Comparison of ENCODE assay signal across 1 cellular context in the genomic region with DNA sequence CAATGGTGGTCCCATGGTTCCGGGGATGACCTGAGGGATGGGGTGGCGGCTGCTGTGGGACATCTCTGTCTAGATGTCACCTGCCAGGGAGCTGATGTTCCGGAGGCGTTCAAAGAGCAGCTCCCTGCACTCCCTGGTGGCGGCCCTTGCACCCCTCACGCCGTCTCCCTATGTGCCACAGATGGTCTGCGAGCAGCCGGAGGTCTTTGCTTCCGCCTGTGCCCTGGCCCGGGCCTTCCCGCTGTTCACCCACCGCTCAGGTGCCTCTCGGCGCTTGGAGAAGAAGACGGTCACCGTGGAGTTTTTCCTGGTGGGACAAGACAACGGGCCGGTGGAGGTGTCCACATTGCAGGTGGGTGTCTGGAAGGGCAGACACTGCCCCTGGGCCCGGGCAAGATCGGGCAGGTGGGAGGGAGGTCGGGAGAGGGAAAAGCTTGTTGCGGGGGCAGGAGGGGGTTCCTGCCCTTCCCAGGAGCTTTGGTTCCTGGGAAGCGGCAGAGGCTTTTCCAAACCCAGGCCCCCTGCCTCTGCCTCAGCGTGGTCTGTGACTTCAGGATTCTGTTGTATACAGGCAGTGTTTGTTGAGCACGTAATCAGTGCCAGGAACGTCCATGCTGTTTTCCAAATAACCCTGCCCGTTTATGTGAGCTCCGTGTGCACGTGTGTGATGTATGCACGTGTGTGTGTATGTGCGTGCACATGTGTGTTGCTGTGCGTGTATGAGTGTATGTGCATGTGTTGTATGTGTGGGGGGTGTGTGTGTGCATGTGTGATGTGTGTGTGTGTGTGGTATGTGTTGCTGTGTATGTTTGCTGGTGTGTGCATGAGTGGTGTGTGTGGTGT.
TF ChIP-seq lines count a peak whose summit lies in the region.

No MANE protein-coding gene starts in this region.

TF ChIP-seq in GM12878, 131 proteins besides CTCF, POLR2A, EP300 and RAD21:
- peak; percentile 60; the same call in 1 of the 2 replicates for TF ChIP-seq POLR2AphosphoS5 (IDR thresholded peaks at IDR 0.05; ENCODE audit: low read length)
- TF ChIP-seq ZNF24 (IDR thresholded peaks at IDR 0.05) = no peak
- peak; percentile 43 for TF ChIP-seq PBX3 (IDR thresholded peaks at IDR 0.05; ENCODE audit: insufficient replicate concordance, low read depth, low read length)
- TF ChIP-seq BCL3 (IDR thresholded peaks at IDR 0.05; ENCODE audit: borderline replicate concordance, insufficient read depth, low read depth, low read length, poor library complexity, severe bottlenecking) = peak; percentile 53
